Comparison of ENCODE assay signal across 8 cellular contexts in genomic region chr3:57164606-57165573, GRCh38. TPM values are rescaled to one million over a fixed set of nuclear protein-coding genes. Genes with fewer than 3 reads are reported as not detected.
DNase-seq lines count a peak whose midpoint lies in the region; ATAC-seq, FAIRE-seq and TF ChIP-seq lines count a peak whose summit lies in the region.

IL17RD (minus strand) TSS chr3:57165353; CDS start chr3:57165286, 67 bp downstream.

- peak within 1 kb of the TSS; percentile 77 to 86 (median 83) for H3K4me3 Mint-ChIP-seq in T-cell

- H3K9ac ChIP-seq in GM12878 (ENCODE audit: control insufficient read depth, insufficient read depth, low read length) = no peak within 1 kb of the TSS

- SMC1A ChIA-PET in GM12878 (lab: Charles Lee; ENCODE audit: uncharacterized antibody, unreplicated experiment) = no interaction called here

- H3K27ac ChIP-seq in GM12878 (ENCODE audit: control insufficient read depth, insufficient read depth) = no peak within 1 kb of the TSS
- no peak within 1 kb of the TSS for H3K27ac ChIP-seq in iPS DF 6.9 (ENCODE audit: low read length)
- H3K27ac ChIP-seq in sigmoid colon = peak within 1 kb of the TSS; percentile 55 to 87 (median 78)

- in situ Hi-C loops in GM12878 (cut with MboI) = no loop called here

- peak within 1 kb of the TSS in 1 of 2 donors; percentile 46 for H3K27ac Mint-ChIP-seq in T-cell

- H3K27me3 Mint-ChIP-seq in T-cell = peaks cover 63 to 68% of the 10 kb centered on the region in 2 donors

- no peak for TF ChIP-seq CTCF in GM12878 (IDR thresholded peaks at IDR 0.05 in 2 of 3, conservative IDR thresholded peaks at IDR 0.05 in 1 of 3; ENCODE audit: control insufficient read depth in 2 of 3, extremely low read depth in 1 of 3, insufficient read depth in 1 of 3, low read depth in 3 of 3, low read length in 3 of 3)
- no peak for TF ChIP-seq CTCF in sigmoid colon (IDR thresholded peaks at IDR 0.05)

- TF ChIP-seq RAD21 in GM12878 (IDR thresholded peaks at IDR 0.05; ENCODE audit: insufficient read depth, low read depth, low read length) = no peak

- peaks cover 7 to 22% (median 8%) of the 10 kb centered on the region in 3 donors for H3K4me1 Mint-ChIP-seq in T-cell

- H3K9me3 ChIP-seq in GM12878 (replicated peaks; ENCODE audit: control insufficient read depth, insufficient read depth, low read length) (no peaks in the 10 kb centered on the region), iPS DF 6.9 (ENCODE audit: control insufficient read depth, insufficient read depth, low read length) (no peaks in the 10 kb centered on the region), sigmoid colon (no peaks in the 10 kb centered on the region)

- ATAC-seq in T-cell (replicated peaks in 1 of 4) (peak; percentile 52 to 71 (median 59)), GM12878 (peak; percentile 75), GM21825 (IDR thresholded peaks at IDR 0.05; ENCODE audit: unreplicated experiment) (no peak)

- no peak for FAIRE-seq in GM12878 (lab: Jason Lieb, UNC)

- CTCF ChIA-PET in T-cell (lab: Charles Lee) = interaction anchor here in 1 of 2 donors (0.6 kb wide), 1 partner anchor 10 kb away, joined by 3 read pairs; no protein-coding TSS in a partner anchor
- CTCF ChIA-PET in GM12878 (lab: Yijun Ruan, JAX) = no interaction called here

- intact Hi-C loops in GM12878 (cut with micrococcal nuclease; ENCODE audit: unreplicated experiment) (loop anchor here (10.0 kb wide), 1 partner anchor 170 kb away; no protein-coding TSS in a partner anchor), sigmoid colon (cut with DNase I) (loop anchor here (5.0 to 10.0 kb wide), 4 partner anchors 158 to 432 kb away; partner anchors contain the start of genes ARF4 and PDE12)

- BruUV-seq in GM12878 (replicated peaks; lab: Mats Ljungman, UMichigan) = no TSS peak

- DNase-seq in NOMO-1 (lab: John Stamatoyannopoulos, UW; ENCODE audit: unreplicated experiment in 2 of 2) (peak; percentile 22 to 33), NOMO-1 treated with dmso at 0.1 percent for 144 hours (lab: John Stamatoyannopoulos, UW; ENCODE audit: unreplicated experiment) (no peak), LoVo (ENCODE audit: low spot score) (peak; percentile 88), T-cell (peak in 13 of 34 experiments; percentile 11 to 37 (median 21)), GM12878 (ENCODE audit: low read depth, low spot score) (no peak), iPS DF 6.9 (ENCODE audit: low read depth, low spot score) (no peak), sigmoid colon (peak; percentile 90)

- H3K79me2 ChIP-seq in GM12878 (ENCODE audit: control insufficient read depth, insufficient read depth, low read length) = no peaks in the 10 kb centered on the region

- H3K4me3 ChIP-seq in GM12878 = peak within 1 kb of the TSS; percentile 55; the same call in 1 of the 2 replicates
- H3K4me3 ChIP-seq in iPS DF 6.9 (ENCODE audit: low read length) = peak within 1 kb of the TSS; percentile 88
- H3K4me3 ChIP-seq in sigmoid colon = peak within 1 kb of the TSS; percentile 63 to 83 (median 76)

- no peak for TF ChIP-seq EP300 in GM12878 (IDR thresholded peaks at IDR 0.05; ENCODE audit: borderline replicate concordance in 1 of 2, control insufficient read depth in 1 of 2, low read depth in 2 of 2, low read length in 2 of 2)
- TF ChIP-seq EP300 in sigmoid colon (IDR thresholded peaks at IDR 0.05) = no peak

- no peaks in the 10 kb centered on the region for H3K36me3 ChIP-seq in GM12878 (ENCODE audit: control insufficient read depth in 2 of 2, insufficient read depth in 2 of 2, low read length in 1 of 2)
- no peaks in the 10 kb centered on the region for H3K36me3 ChIP-seq in iPS DF 6.9 (ENCODE audit: control insufficient read depth, insufficient read depth, low read length)
- no peaks in the 10 kb centered on the region for H3K36me3 ChIP-seq in sigmoid colon

- POLR2A ChIA-PET in T-cell (lab: Charles Lee) = no interaction called here
- POLR2A ChIA-PET in GM12878 (lab: Charles Lee) = no interaction called here

- H3K9me3 Mint-ChIP-seq in T-cell = no peaks in the 10 kb centered on the region

- H4K20me1 ChIP-seq in GM12878 (ENCODE audit: control insufficient read depth, insufficient read depth) = no peaks in the 10 kb centered on the region

- RAD21 ChIA-PET in GM12878 (lab: Charles Lee; ENCODE audit: unreplicated experiment) = no interaction called here

- TF ChIP-seq POLR2A in GM12878 (IDR thresholded peaks at IDR 0.05; ENCODE audit: low read depth, low read length) (no peak), sigmoid colon (IDR thresholded peaks at IDR 0.05) (peak in 1 of 2 donors; percentile 37)

- H3K27me3 ChIP-seq in GM12878 (replicated peaks in 1 of 2; ENCODE audit: control insufficient read depth in 2 of 2, insufficient read depth in 2 of 2, low read length in 1 of 2) (peaks cover 15 to 21% of the 10 kb centered on the region in 2 experiments), iPS DF 6.9 (ENCODE audit: control insufficient read depth, insufficient read depth, low read length) (peaks cover 2% of the 10 kb centered on the region; the same call in 1 of the 2 replicates), sigmoid colon (no peaks in the 10 kb centered on the region)

- H2AFZ ChIP-seq in GM12878 (ENCODE audit: control insufficient read depth, low read depth, low read length) = peak within 1 kb of the TSS; percentile 37; the same call in 1 of the 2 replicates

- H3K4me2 ChIP-seq in GM12878 (ENCODE audit: control insufficient read depth, insufficient read depth) = peak within 1 kb of the TSS; percentile 82

- 7% methylated on average over 72 of the region's 100 CpGs for WGBS in GM12878 (ENCODE audit: insufficient coverage, insufficient replicate concordance, low lambda C conversion rate, missing lambda C conversion rate)
- WGBS in iPS DF 6.9 (ENCODE audit: insufficient coverage, insufficient read length) = no CpG with 5 or more reads among the region's 100 CpGs
- WGBS in sigmoid colon, 2 donors = 0 to 1% methylated on average over 100 of the region's 100 CpGs

- no peaks in the 10 kb centered on the region for H3K36me3 Mint-ChIP-seq in T-cell

- H3K4me1 ChIP-seq in GM12878 (ENCODE audit: control insufficient read depth, insufficient read depth, low read length) = 0 out of 2 replicates have a peak, but pooled peaks cover 4% of the 10 kb centered on the region
- H3K4me1 ChIP-seq in iPS DF 6.9 (ENCODE audit: control insufficient read depth, insufficient read depth, low read length) = peaks cover 18% of the 10 kb centered on the region
- H3K4me1 ChIP-seq in sigmoid colon = peaks cover 0 to 59% (median 40%) of the 10 kb centered on the region in 4 donors

TF ChIP-seq in GM12878, 131 proteins besides CTCF, POLR2A, EP300 and RAD21 (continues in another document):
- peak; percentile 77 for TF ChIP-seq LARP7 (IDR thresholded peaks at IDR 0.05)
- TF ChIP-seq RB1 (IDR thresholded peaks at IDR 0.05; ENCODE audit: borderline replicate concordance) = no peak
- TF ChIP-seq MEF2A (IDR thresholded peaks at IDR 0.05; ENCODE audit: insufficient read depth, low read depth, low read length) = no peak
- TF ChIP-seq ATF2 (IDR thresholded peaks at IDR 0.05; ENCODE audit: low read length) = no peak
- no peak for TF ChIP-seq ZBED1 (IDR thresholded peaks at IDR 0.05; ENCODE audit: borderline replicate concordance)
- TF ChIP-seq NR2C1 (IDR thresholded peaks at IDR 0.05) = no peak
- no peak for TF ChIP-seq POLR2AphosphoS5 (IDR thresholded peaks at IDR 0.05; ENCODE audit: low read length)

RNA-seq across cellular contexts. Expression of gene IL17RD, which starts in this region (rescaled TPM):
- total RNA-seq in T-cell (under 1 TPM in 4 of 5 donors, not detected in 1; 0.05 to 0.38 (median 0.10) TPM), GM12878 (2014; rRNA removed) (0.05 and 0.06 TPM in 2 replicates), GM12878 (2014; rRNA removed; fragmentation: Illumina TruSeq; extraction: Trizol) (not detected in 2 replicates), GM12878 (2021) (0.05 and 0.08 TPM in 2 replicates), sigmoid colon (10 to 100 TPM; 16.8 to 46.8 (median 20.6) TPM)
- 0.04 TPM in 1 of 2 replicates, not detected in the other for total RNA-seq in GM12878 (2013; cell fraction: nucleolus; rRNA removed)
- polyA plus RNA-seq in GM12878 (2011; ENCODE audit: low read depth) = not detected
- polyA plus RNA-seq in GM12878 (2011; rRNA removed) (0.04 TPM in 1 of 2 replicates, not detected in the other), GM12878 (2014; fragmentation: Illumina TruSeq; extraction: Trizol) (0.07 TPM in 1 of 2 replicates, not detected in the other), GM12878 (2014; fragmentation: Nextera tagmentation; extraction: Ambion mirVana) (not detected), GM12878 (2014; rRNA removed) (0.01 and 0.03 TPM in 2 replicates), GM12878 (2016; fragmentation: Nextera tagmentation; extraction: Ambion mirVana) (under 1 TPM; 0.03 to 0.04 TPM), sigmoid colon (1 to 10 TPM in 1 of 3 donors, under 1 TPM in 2; under 0.01 to 1.2 (median 0.60) TPM)
- 0.05 and 0.09 TPM in 2 replicates for polyA plus RNA-seq in GM12878 (2011; cell fraction: cytosol; rRNA removed)
- polyA plus RNA-seq in GM12878 (2011; cell fraction: nucleus; rRNA removed) = 0.01 TPM in 1 of 2 replicates, not detected in the other
- not detected in 2 replicates for polyA plus RNA-seq in GM12878 (2012)
- polyA minus RNA-seq in GM12878 (2011; rRNA and poly(A)+ RNA removed) = 0.05 TPM in 1 of 2 replicates, not detected in the other
- not detected in 2 replicates for polyA minus RNA-seq in GM12878 (2011; cell fraction: cytosol; rRNA and poly(A)+ RNA removed)
- not detected in 2 replicates for polyA minus RNA-seq in GM12878 (2011; cell fraction: nucleus; rRNA and poly(A)+ RNA removed)

Comparison
In these comparisons a context has a peak if more than half of its experiments do, and no peak if none do; other contexts are left out.
1. RNA of gene IL17RD (total RNA-seq): 16.8 to 46.8 TPM in sigmoid colon; 0.05 to 0.38 TPM in T-cell and 0.04 to 0.08 TPM in GM12878; every median in the first group is over 10 times any median in the second.
2. DNase-seq: peak in NOMO-1 (2 of 2), LoVo (single experiment) and sigmoid colon (single experiment); none in NOMO-1 treated with dmso at 0.1 percent for 144 hours (single experiment), GM12878 (single experiment) and iPS DF 6.9 (single experiment).
3. Peak in ATAC-seq in T-cell; RNA of the gene not detected or under 1 TPM.
4. Peak in ATAC-seq, H3K4me3 ChIP-seq and H3K4me2 ChIP-seq in GM12878; RNA of the gene not detected or under 1 TPM.
5. H3K27ac ChIP-seq: peak in sigmoid colon (4 of 4); none in GM12878 (single experiment) and iPS DF 6.9 (single experiment).
6. Peak in every context shown above with its lines, with median percentiles within 50 percentile points of each other: H3K4me3 ChIP-seq.